Comparison of ENCODE assay signal across 12 cellular contexts in genomic region chr5:84450617-84451414, GRCh38.
DNase-seq lines count a peak whose midpoint lies in the region; ATAC-seq, FAIRE-seq and TF ChIP-seq lines count a peak whose summit lies in the region.
"Had no signal": no experiment of that assay in that cellular context is flagged by ENCODE, and none has a peak within 500 bp of the region (broad histone marks: within the 10 kb centered on the region; RNA-seq: fewer than 3 reads in every experiment).

No MANE protein-coding gene starts in this region.

- H3K27me3 ChIP-seq in H7 (ENCODE audit: control insufficient read depth, insufficient read depth, low read length) (no peaks in the 10 kb centered on the region), adipocyte (replicated peaks; ENCODE audit: control insufficient read depth, insufficient read depth, low read length) (no peaks in the 10 kb centered on the region)
- H3K27me3 ChIP-seq: sigmoid colon had no signal

- H3K9me3 ChIP-seq in adipocyte (ENCODE audit: control insufficient read depth, low read length) = peaks cover 15% of the 10 kb centered on the region

- no peak overlapping the region for H3K9ac ChIP-seq in adipocyte (ENCODE audit: low read length)

- TF ChIP-seq CTCF in AG04449 (IDR thresholded peaks at IDR 0.05; ENCODE audit: insufficient read depth, low read length, missing control alignments) = peak; percentile 14

- H3K4me3 ChIP-seq in AG04449 (ENCODE audit: low read depth, low read length) (no peak overlapping the region), H7 (ENCODE audit: insufficient read depth, low read depth, low read length) (no peak overlapping the region), adipocyte (ENCODE audit: low read length) (no peak overlapping the region)
- H3K4me3 ChIP-seq: sigmoid colon had no signal

- POLR2A ChIA-PET in AG04449 (lab: Yijun Ruan, JAX) = interaction anchor here (0.6 kb wide), 1 partner anchor 149 kb away, joined by 3 read pairs; no protein-coding TSS in a partner anchor

- H3K4me1 ChIP-seq in adipocyte (ENCODE audit: control insufficient read depth, insufficient read depth, low read length) = no peaks in the 10 kb centered on the region
- H3K4me1 ChIP-seq: sigmoid colon had no signal

- CTCF ChIA-PET in AG04449 (lab: Yijun Ruan, JAX) = interaction anchor here (0.6 to 2.4 kb wide), 9 partner anchors 12 to 734 kb away, joined by 3 to 10 read pairs (median 4); no protein-coding TSS in a partner anchor

- no peak for ATAC-seq in HG03045 (IDR thresholded peaks at IDR 0.05; ENCODE audit: unreplicated experiment)

- peak; percentile 81 for FAIRE-seq in islet of Langerhans (lab: Jason Lieb, UNC)

- DNase-seq in AG04449 (ENCODE audit: low read depth, low spot score) (no peak), H7 (peak; percentile 15), adipocyte (ENCODE audit: low read depth) (peak; percentile 50), retina (no peak), T-helper 2 cell (no peak)
- DNase-seq in activated T-cell treated with anti-CD3 and anti-CD28 coated beads, Interleukin-2, amount 50 U/mL, for 1 hour = no peak
- DNase-seq: activated CD4-positive, CD25-positive, alpha-beta regulatory T cell; NCI-H2171; sigmoid colon; stimulated activated naive CD4-positive, alpha-beta T cell had no signal

- H3K36me3 ChIP-seq in H7 (replicated peaks; ENCODE audit: control insufficient read depth, insufficient read depth, low read length) (no peaks in the 10 kb centered on the region), adipocyte (ENCODE audit: control insufficient read depth, insufficient read depth, low read length, severe bottlenecking) (no peaks in the 10 kb centered on the region)
- H3K36me3 ChIP-seq: sigmoid colon had no signal

Comparison
In these comparisons a context has a peak if more than half of its experiments do, and no peak if none do; other contexts are left out.
1. DNase-seq: peak in H7 (single experiment) and adipocyte (single experiment); none in AG04449 (single experiment), retina (single experiment), activated T-cell treated with anti-CD3 and anti-CD28 coated beads, Interleukin-2, amount 50 U/mL, for 1 hour (single experiment) and T-helper 2 cell (0 of 5).